Comparison of ENCODE assay signal across 16 cellular contexts in the genomic region with DNA sequence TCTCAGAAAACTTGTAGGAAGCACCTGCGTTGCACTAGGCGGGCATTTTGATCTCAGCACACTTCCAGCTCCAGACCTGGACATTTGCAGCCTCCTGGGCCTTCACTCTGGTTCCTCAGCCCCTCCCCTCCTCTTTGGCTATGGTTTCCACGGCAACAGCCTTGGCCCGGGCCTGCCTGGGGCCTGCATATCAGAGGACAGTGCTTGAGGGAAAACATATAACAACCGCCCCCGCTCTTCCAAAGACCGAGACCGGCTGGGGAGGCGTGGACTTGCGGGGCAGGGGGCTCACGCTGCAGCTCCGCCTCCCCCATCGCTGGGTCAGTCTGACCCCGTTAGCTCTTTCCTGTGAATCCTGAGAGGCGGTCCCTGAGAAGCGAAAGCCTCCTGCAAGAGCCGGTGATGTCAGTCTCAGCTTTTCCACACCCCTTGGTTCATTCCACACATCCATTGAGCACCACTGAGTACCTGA.
"Had no signal": no experiment of that assay in that cellular context is flagged by ENCODE, and none has a peak within 500 bp of the region (broad histone marks: within the 10 kb centered on the region; RNA-seq: fewer than 3 reads in every experiment).

No MANE protein-coding gene starts in this region.

- DNase-seq: activated CD4-positive, alpha-beta T cell treated with anti-CD3 and anti-CD28 coated beads, Interleukin-2, amount 10 ng/mL, durations not matched to agents 7 days and 5 days; activated CD4-positive, CD25-positive, alpha-beta regulatory T cell; activated CD8-positive, alpha-beta memory T cell treated with anti-CD3 and anti-CD28 coated beads for 24 hours; aorta; heart right ventricle; left colon; mammary epithelial cell; naive B cell; pancreas; stimulated activated CD4-positive, alpha-beta T cell treated with anti-CD3 and anti-CD28 coated beads, Interleukin-4, amount 100 ng/mL, for 24 hours; stimulated activated naive CD4-positive, alpha-beta T cell; T-helper 2 cell had no signal

- ATAC-seq: left colon had no signal

- H3K4me2 ChIP-seq: neural progenitor cell had no signal

- H3K27ac ChIP-seq: breast epithelium, heart right ventricle, neural progenitor cell, pancreas, skin epidermis, tibial nerve had no signal

- H3K27me3 Mint-ChIP-seq: activated CD4-positive, alpha-beta T cell treated with anti-CD3 and anti-CD28 coated beads, Interleukin-2, amount 10 ng/mL, durations not matched to agents 7 days and 5 days had no signal

- H3K9ac ChIP-seq: neural progenitor cell had no signal

- H3K27me3 ChIP-seq: neural progenitor cell, pancreas, tibial nerve had no signal

- H3K4me3 ChIP-seq: heart right ventricle, neural progenitor cell, pancreas, skin epidermis, tibial nerve had no signal

- H3K4me1 Mint-ChIP-seq: activated CD4-positive, alpha-beta T cell treated with anti-CD3 and anti-CD28 coated beads, Interleukin-2, amount 10 ng/mL, durations not matched to agents 7 days and 5 days; naive B cell; neural progenitor cell had no signal

- H3K9me3 ChIP-seq: pancreas had no signal

- H3K27ac Mint-ChIP-seq: activated CD4-positive, alpha-beta T cell treated with anti-CD3 and anti-CD28 coated beads, Interleukin-2, amount 10 ng/mL, durations not matched to agents 7 days and 5 days; naive B cell; neural progenitor cell had no signal

- H3K36me3 ChIP-seq: breast epithelium, heart right ventricle, neural progenitor cell, pancreas, tibial nerve had no signal

- H2AFZ ChIP-seq: neural progenitor cell had no signal

- H3K4me3 Mint-ChIP-seq: activated CD4-positive, alpha-beta T cell treated with anti-CD3 and anti-CD28 coated beads, Interleukin-2, amount 10 ng/mL, durations not matched to agents 7 days and 5 days; neural progenitor cell had no signal

- H3K4me1 ChIP-seq: breast epithelium, heart right ventricle, neural progenitor cell, pancreas, tibial nerve had no signal
